In the genomic region with DNA sequence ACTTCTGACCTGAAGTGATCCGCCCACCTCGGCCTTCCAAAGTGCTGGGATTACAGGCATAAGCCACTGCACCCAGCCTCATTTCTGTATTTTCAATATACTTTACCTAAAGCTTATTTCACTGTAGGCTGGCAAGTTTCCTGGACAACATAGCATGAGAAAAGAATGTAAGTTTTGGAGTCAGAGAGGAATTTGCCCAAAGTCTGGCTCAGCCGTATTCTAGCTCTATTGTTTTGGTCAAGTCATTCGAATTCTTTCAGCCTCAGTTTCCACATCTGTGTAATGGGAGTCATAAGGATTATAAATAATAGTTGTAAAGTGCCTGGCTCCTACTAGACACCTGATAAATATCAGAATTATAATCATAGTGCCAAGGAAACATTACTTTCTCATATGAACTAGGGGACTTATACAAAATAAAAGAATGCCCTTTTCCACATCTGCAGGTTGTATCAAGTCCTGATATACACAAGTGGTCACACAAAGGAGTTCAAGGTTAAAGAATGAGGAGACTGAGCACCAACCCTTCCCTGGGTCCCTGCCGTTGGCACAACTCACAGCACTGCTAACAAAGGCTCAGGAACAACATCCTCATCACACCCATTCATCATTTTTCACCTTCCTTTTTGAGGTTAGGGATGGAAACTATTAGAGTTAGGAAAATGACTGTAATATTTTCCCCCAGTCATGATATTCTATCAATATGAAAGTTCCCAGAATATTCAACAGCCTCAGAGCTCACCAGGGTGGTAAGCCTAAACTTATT, we compare ENCODE assay signal across 15 cellular contexts. TPM values are rescaled to one million over a fixed set of nuclear protein-coding genes. Genes with fewer than 3 reads are reported as not detected.
A peak's percentile ranks its signal among the peaks of the same experiment; 100 is the strongest.
DNase-seq lines count a peak whose midpoint lies in the region; ATAC-seq and TF ChIP-seq lines count a peak whose summit lies in the region.
"Had no signal": no experiment of that assay in that cellular context is flagged by ENCODE, and none has a peak within 500 bp of the region (broad histone marks: within the 10 kb centered on the region; RNA-seq: fewer than 3 reads in every experiment).

No MANE protein-coding gene starts in this region.

- H2AFZ ChIP-seq in neuronal stem cell (ENCODE audit: low read length): peak overlapping the region; percentile 17

- no peak overlapping the region for H3K9ac ChIP-seq in neuronal stem cell (ENCODE audit: low read depth, low read length, poor library complexity)

- DNase-seq in AG08395 (ENCODE audit: low spot score): peak; percentile 13
- peak; percentile 87 to 97 for DNase-seq in dermis microvascular lymphatic vessel endothelial cell (ENCODE audit: low read depth in 2 of 2)
- DNase-seq in neuronal stem cell (ENCODE audit: low spot score): no peak
- DNase-seq in NCI-H774 (lab: John Stamatoyannopoulos, UW): no peak
- DNase-seq in KG1 (lab: John Stamatoyannopoulos, UW): no peak
- no peak for DNase-seq in SIG-M5 treated with dmso at 0.1 percent for 504 hours (lab: John Stamatoyannopoulos, UW; ENCODE audit: unreplicated experiment)
- no peak for DNase-seq in putamen (ENCODE audit: low spot score)
- DNase-seq: activated naive CD4-positive, alpha-beta T cell; heart left ventricle; NCI-H187 treated with DMSO at 0.1 percent for 48 hours; NCI-H526; stimulated activated CD4-positive, alpha-beta T cell treated with anti-CD3 and anti-CD28 coated beads, Interleukin-1b, Interleukin-23, amount 100 ng/mL, for 48 hours; trophoblast cell had no signal

- no peaks in the 10 kb centered on the region for H3K9me3 ChIP-seq in neuronal stem cell (replicated peaks in 1 of 2; ENCODE audit: control insufficient read depth in 2 of 2, insufficient read depth in 1 of 2, low read depth in 1 of 2, low read length in 2 of 2)
- H3K9me3 ChIP-seq: heart left ventricle had no signal

- no peak overlapping the region for H3K4me2 ChIP-seq in neuronal stem cell (ENCODE audit: insufficient read depth, low read length, poor library complexity, severe bottlenecking)

- H4K91ac ChIP-seq in neuronal stem cell (ENCODE audit: low read depth, low read length, poor library complexity): no peak overlapping the region

- no peak overlapping the region for H3K23ac ChIP-seq in neuronal stem cell (ENCODE audit: low read depth, low read length, poor library complexity)

- H2BK15ac ChIP-seq in neuronal stem cell (ENCODE audit: low read length): no peak overlapping the region

- no peaks in the 10 kb centered on the region for H3K27me3 ChIP-seq in neuronal stem cell (ENCODE audit: control insufficient read depth in 3 of 3, insufficient read depth in 3 of 3, low read depth in 1 of 3, low read length in 3 of 3)
- H3K27me3 ChIP-seq: heart left ventricle had no signal

- no peak overlapping the region for H3K14ac ChIP-seq in neuronal stem cell (ENCODE audit: low read length)

- no peak overlapping the region for H3K27ac ChIP-seq in neuronal stem cell (replicated peaks; ENCODE audit: low read length)
- H3K27ac ChIP-seq: VCaP had no signal

- H2BK120ac ChIP-seq in neuronal stem cell (ENCODE audit: low read depth, low read length): no peak overlapping the region

- ATAC-seq in SK-N-SH treated with all-trans-retinoic acid at 6 μM for 48 hours: peak; percentile 41

- no peak overlapping the region for H3K18ac ChIP-seq in neuronal stem cell (ENCODE audit: low read length)

- H3K4me1 ChIP-seq in neuronal stem cell (ENCODE audit: control insufficient read depth in 2 of 2, insufficient read depth in 1 of 2, low read depth in 1 of 2, low read length in 2 of 2): peaks cover 0 to 4% of the 10 kb centered on the region in 2 donors

- H2BK12ac ChIP-seq in neuronal stem cell (ENCODE audit: low read length): no peak overlapping the region

- no peak overlapping the region for H2BK5ac ChIP-seq in neuronal stem cell (ENCODE audit: low read length)

- no peaks in the 10 kb centered on the region for H3K36me3 ChIP-seq in neuronal stem cell (replicated peaks in 1 of 2; ENCODE audit: control insufficient read depth in 2 of 2, insufficient read depth in 2 of 2, low read length in 2 of 2)
- H3K36me3 ChIP-seq: heart left ventricle had no signal

- WGBS in neuronal stem cell (ENCODE audit: extremely low coverage in 2 of 2, insufficient read length in 2 of 2, insufficient replicate concordance in 1 of 2), 2 donors: no CpG with 5 or more reads among the region's 5 CpGs

- H4K8ac ChIP-seq in neuronal stem cell (ENCODE audit: low read depth, low read length): no peak overlapping the region

- H3K79me1 ChIP-seq in neuronal stem cell (ENCODE audit: low read depth, low read length): no peaks in the 10 kb centered on the region

- H2AK5ac ChIP-seq in neuronal stem cell (ENCODE audit: low read depth, low read length): no peak overlapping the region

- no peak overlapping the region for H3K4ac ChIP-seq in neuronal stem cell (ENCODE audit: low read length)

- no peak overlapping the region for H3K4me3 ChIP-seq in neuronal stem cell (ENCODE audit: low read length in 2 of 2)
- H3K4me3 ChIP-seq: heart left ventricle had no signal

TF ChIP-seq in SK-N-SH treated with all-trans-retinoic acid at 6 μM for 48 hours, 23 proteins besides CTCF, POLR2A, EP300 and RAD21:
- TF ChIP-seq PPARA (CRISPR knock-in tag; IDR thresholded peaks at IDR 0.05; ENCODE audit: borderline replicate concordance) (no peak), ARNTL (CRISPR knock-in tag; IDR thresholded peaks at IDR 0.05; ENCODE audit: borderline replicate concordance, low read depth) (no peak), TCF4 (CRISPR knock-in tag; IDR thresholded peaks at IDR 0.05; ENCODE audit: borderline replicate concordance) (no peak), BACH2 (CRISPR knock-in tag; IDR thresholded peaks at IDR 0.05; ENCODE audit: borderline replicate concordance) (no peak), ESRRG (CRISPR knock-in tag; IDR thresholded peaks at IDR 0.05) (no peak)
- TF ChIP-seq, protein P1, sequence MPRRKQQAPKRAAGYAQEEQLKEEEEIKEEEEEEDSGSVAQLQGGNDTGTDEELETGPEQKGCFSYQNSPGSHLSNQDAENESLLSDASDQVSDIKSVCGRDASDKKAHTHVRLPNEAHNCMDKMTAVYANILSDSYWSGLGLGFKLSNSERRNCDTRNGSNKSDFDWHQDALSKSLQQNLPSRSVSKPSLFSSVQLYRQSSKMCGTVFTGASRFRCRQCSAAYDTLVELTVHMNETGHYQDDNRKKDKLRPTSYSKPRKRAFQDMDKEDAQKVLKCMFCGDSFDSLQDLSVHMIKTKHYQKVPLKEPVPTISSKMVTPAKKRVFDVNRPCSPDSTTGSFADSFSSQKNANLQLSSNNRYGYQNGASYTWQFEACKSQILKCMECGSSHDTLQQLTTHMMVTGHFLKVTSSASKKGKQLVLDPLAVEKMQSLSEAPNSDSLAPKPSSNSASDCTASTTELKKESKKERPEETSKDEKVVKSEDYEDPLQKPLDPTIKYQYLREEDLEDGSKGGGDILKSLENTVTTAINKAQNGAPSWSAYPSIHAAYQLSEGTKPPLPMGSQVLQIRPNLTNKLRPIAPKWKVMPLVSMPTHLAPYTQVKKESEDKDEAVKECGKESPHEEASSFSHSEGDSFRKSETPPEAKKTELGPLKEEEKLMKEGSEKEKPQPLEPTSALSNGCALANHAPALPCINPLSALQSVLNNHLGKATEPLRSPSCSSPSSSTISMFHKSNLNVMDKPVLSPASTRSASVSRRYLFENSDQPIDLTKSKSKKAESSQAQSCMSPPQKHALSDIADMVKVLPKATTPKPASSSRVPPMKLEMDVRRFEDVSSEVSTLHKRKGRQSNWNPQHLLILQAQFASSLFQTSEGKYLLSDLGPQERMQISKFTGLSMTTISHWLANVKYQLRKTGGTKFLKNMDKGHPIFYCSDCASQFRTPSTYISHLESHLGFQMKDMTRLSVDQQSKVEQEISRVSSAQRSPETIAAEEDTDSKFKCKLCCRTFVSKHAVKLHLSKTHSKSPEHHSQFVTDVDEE (CRISPR knock-in tag; IDR thresholded peaks at IDR 0.05): no peak
- TF ChIP-seq, protein P2, sequence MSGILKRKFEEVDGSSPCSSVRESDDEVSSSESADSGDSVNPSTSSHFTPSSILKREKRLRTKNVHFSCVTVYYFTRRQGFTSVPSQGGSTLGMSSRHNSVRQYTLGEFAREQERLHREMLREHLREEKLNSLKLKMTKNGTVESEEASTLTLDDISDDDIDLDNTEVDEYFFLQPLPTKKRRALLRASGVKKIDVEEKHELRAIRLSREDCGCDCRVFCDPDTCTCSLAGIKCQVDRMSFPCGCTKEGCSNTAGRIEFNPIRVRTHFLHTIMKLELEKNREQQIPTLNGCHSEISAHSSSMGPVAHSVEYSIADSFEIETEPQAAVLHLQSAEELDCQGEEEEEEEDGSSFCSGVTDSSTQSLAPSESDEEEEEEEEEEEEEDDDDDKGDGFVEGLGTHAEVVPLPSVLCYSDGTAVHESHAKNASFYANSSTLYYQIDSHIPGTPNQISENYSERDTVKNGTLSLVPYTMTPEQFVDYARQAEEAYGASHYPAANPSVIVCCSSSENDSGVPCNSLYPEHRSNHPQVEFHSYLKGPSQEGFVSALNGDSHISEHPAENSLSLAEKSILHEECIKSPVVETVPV (CRISPR knock-in tag; IDR thresholded peaks at IDR 0.05): no peak

RNA-seq across cellular contexts. Expression of a gene that starts 34.7 kb away (rescaled TPM):
- 149 and 192 TPM in 2 replicates for total RNA-seq in dermis microvascular lymphatic vessel endothelial cell
- 53.0 TPM for polyA plus RNA-seq in neuronal stem cell (2013, experiment 1 of 2)
- polyA plus RNA-seq in neuronal stem cell (2013, experiment 2 of 2): 52.8 TPM

Comparison
In these comparisons a context has a peak if more than half of its experiments do, and no peak if none do; other contexts are left out.
1. DNase-seq: peak in AG08395 (single experiment) and dermis microvascular lymphatic vessel endothelial cell (2 of 2); none in neuronal stem cell (single experiment), NCI-H774 (single experiment), KG1 (single experiment), SIG-M5 treated with dmso at 0.1 percent for 504 hours (single experiment) and putamen (single experiment).